18 cellular contexts compared by ENCODE assay signal in the genomic region with DNA sequence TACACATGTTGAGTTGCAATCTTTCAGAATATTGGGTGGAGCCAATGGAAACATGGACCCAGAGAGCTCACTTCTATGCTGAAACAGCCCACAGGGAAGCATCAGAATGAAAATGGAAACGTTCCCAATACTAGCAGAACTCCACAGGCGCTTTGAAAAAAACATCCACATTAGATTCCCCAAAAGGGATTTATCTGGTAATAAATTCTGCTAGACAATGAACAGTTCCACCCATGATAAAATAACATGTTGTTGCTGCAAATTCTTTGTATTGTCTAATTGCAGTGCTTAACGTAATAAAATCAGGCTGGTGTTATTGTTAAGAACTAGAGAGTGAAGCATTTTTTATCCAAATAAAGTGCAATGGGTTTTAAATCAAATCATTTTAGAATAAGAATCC.
"Had no signal": no experiment of that assay in that cellular context is flagged by ENCODE, and none has a peak within 500 bp of the region (broad histone marks: within the 10 kb centered on the region; RNA-seq: fewer than 3 reads in every experiment).

No MANE protein-coding gene starts in this region.

- H2AFZ ChIP-seq: parathyroid adenoma had no signal

- H3K4me1 Mint-ChIP-seq: stimulated activated effector memory CD8-positive, alpha-beta T cell treated with anti-CD3 and anti-CD28 coated beads, Interleukin-12 subunit alpha, Interleukin-12 subunit beta, amount 100 ng/mL, for 72 hours had no signal

- H3K9ac ChIP-seq: parathyroid adenoma had no signal

- H3K27me3 Mint-ChIP-seq: activated CD8-positive, alpha-beta T cell treated with anti-CD3 and anti-CD28 coated beads for 36 hours; activated naive CD8-positive, alpha-beta T cell treated with anti-CD3 and anti-CD28 coated beads, Interleukin-2, amount 50 U/mL, for 24 hours had no signal

- H3K36me3 Mint-ChIP-seq: stimulated activated effector memory CD8-positive, alpha-beta T cell treated with anti-CD3 and anti-CD28 coated beads, Interleukin-12 subunit alpha, Interleukin-12 subunit beta, amount 100 ng/mL, for 72 hours had no signal

- H3K4me3 Mint-ChIP-seq: activated CD8-positive, alpha-beta T cell treated with anti-CD3 and anti-CD28 coated beads for 36 hours; activated naive CD8-positive, alpha-beta T cell treated with anti-CD3 and anti-CD28 coated beads, Interleukin-2, amount 50 U/mL, for 24 hours; activated T-helper 1 cell treated with anti-CD3 and anti-CD28 coated beads, Interleukin-12 subunit alpha, Interleukin-12 subunit beta, Interleukin-2, Interleukin-4 antibody, amounts not matched to agents 30 ng/mL and 10 ng/mL and 1 ng/mL, durations not matched to agents 14 hours and 24 hours and 36 hours; stimulated activated effector memory CD8-positive, alpha-beta T cell treated with anti-CD3 and anti-CD28 coated beads, Interleukin-12 subunit alpha, Interleukin-12 subunit beta, amount 100 ng/mL, for 72 hours had no signal

- H3K27me3 ChIP-seq: ascending aorta, cardiac muscle cell, SJSA1, upper lobe of right lung had no signal

- H3K9me3 ChIP-seq: ascending aorta, SJSA1, upper lobe of right lung had no signal

- H3K4me3 ChIP-seq: ascending aorta, cardiac muscle cell, SJSA1, upper lobe of right lung had no signal

- H3K27ac ChIP-seq: cardiac muscle cell, parathyroid adenoma, SJSA1, upper lobe of right lung, VCaP had no signal

- H3K27ac Mint-ChIP-seq: activated CD8-positive, alpha-beta T cell treated with anti-CD3 and anti-CD28 coated beads for 36 hours; activated naive CD8-positive, alpha-beta T cell treated with anti-CD3 and anti-CD28 coated beads, Interleukin-2, amount 50 U/mL, for 24 hours; activated T-helper 1 cell treated with anti-CD3 and anti-CD28 coated beads, Interleukin-12 subunit alpha, Interleukin-12 subunit beta, Interleukin-2, Interleukin-4 antibody, amounts not matched to agents 30 ng/mL and 10 ng/mL and 1 ng/mL, durations not matched to agents 14 hours and 24 hours and 36 hours; stimulated activated effector memory CD8-positive, alpha-beta T cell treated with anti-CD3 and anti-CD28 coated beads, Interleukin-12 subunit alpha, Interleukin-12 subunit beta, amount 100 ng/mL, for 72 hours had no signal

- H3K79me2 ChIP-seq: parathyroid adenoma had no signal

- DNase-seq: activated CD4-positive, alpha-beta T cell treated with anti-CD3 and anti-CD28 coated beads for 4 hours; activated CD8-positive, alpha-beta memory T cell treated with anti-CD3 and anti-CD28 coated beads, Interleukin-2, amount 50 U/mL, for 48 hours; activated CD8-positive, alpha-beta T cell treated with anti-CD3 and anti-CD28 coated beads for 36 hours; activated naive CD4-positive, alpha-beta T cell treated with Interleukin-2 at 50 U/mL for 16 hours; activated naive CD8-positive, alpha-beta T cell treated with anti-CD3 and anti-CD28 coated beads, Interleukin-2, amount 50 U/mL, for 24 hours; effector CD4-positive, alpha-beta T cell; mesendoderm; retina; small intestine; T1000; upper lobe of right lung had no signal

- H3K36me3 ChIP-seq: ascending aorta, SJSA1, upper lobe of right lung had no signal

- H3K4me1 ChIP-seq: parathyroid adenoma had no signal

- H3K9me3 Mint-ChIP-seq: activated CD8-positive, alpha-beta T cell treated with anti-CD3 and anti-CD28 coated beads for 36 hours; activated naive CD8-positive, alpha-beta T cell treated with anti-CD3 and anti-CD28 coated beads, Interleukin-2, amount 50 U/mL, for 24 hours; stimulated activated effector memory CD8-positive, alpha-beta T cell treated with anti-CD3 and anti-CD28 coated beads, Interleukin-12 subunit alpha, Interleukin-12 subunit beta, amount 100 ng/mL, for 72 hours had no signal
